In genomic region chr4:6253961-6254360, GRCh38 we compare ENCODE assay signal across 10 cellular contexts. TPM values are rescaled to one million over a fixed set of nuclear protein-coding genes. Genes with fewer than 3 reads are reported as not detected.
"Had no signal": no experiment of that assay in that cellular context is flagged by ENCODE, and none has a peak within 500 bp of the region (broad histone marks: within the 10 kb centered on the region; RNA-seq: fewer than 3 reads in every experiment).

No MANE protein-coding gene starts in this region.

- DNase-seq: GM23248, GOT3, H7, HFFc6, IMR-90, KG1 had no signal

- H3K9ac ChIP-seq: GM23248 had no signal

- H3K9me3 ChIP-seq: HAP-1 had no signal

- H3K9me3 Mint-ChIP-seq: HFFc6 had no signal

- H3K36me3 ChIP-seq: HAP-1 had no signal

- H3K4me1 ChIP-seq: HAP-1 had no signal

- H3K4me3 ChIP-seq: GM23248, HAP-1, K562 had no signal

- H3K4me3 Mint-ChIP-seq: HFFc6 had no signal

- H3K27ac Mint-ChIP-seq: HFFc6 had no signal

- H3K27ac ChIP-seq: GM23248 had no signal

- ATAC-seq: HCT116, K562 had no signal

RNA-seq across cellular contexts. Expression of gene JAKMIP1, which starts 53.6 kb away (rescaled TPM):
- total RNA-seq: GM23248, HFFc6, HT-29, IMR-90, K562 had no signal
- polyA plus RNA-seq: GM23248, IMR-90, K562 had no signal
